Comparison of ENCODE assay signal across 26 cellular contexts in the genomic region with DNA sequence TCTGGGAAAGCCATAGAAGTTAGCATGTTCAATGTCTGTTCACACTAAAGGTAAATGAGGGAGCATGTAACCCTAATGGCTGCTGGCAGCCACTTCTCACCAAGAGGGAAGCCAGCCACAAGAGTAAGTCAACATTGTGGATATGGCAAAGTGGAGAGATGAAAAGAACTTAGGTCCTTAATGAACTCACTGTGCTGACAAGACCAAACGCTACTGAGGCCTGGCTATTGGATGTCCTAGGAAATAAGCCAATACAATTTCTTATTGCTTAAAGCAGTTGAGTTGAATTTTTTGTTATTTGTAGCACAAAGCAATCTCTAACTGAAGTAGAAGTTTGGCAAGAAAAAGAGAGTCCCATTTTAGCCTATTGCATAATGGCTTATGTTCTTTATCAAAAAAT. TPM values are rescaled to one million over a fixed set of nuclear protein-coding genes. Genes with fewer than 3 reads are reported as not detected.
A peak's percentile ranks its signal among the peaks of the same experiment; 100 is the strongest.
DNase-seq lines count a peak whose midpoint lies in the region; ATAC-seq and TF ChIP-seq lines count a peak whose summit lies in the region.
"Had no signal": no experiment of that assay in that cellular context is flagged by ENCODE, and none has a peak within 500 bp of the region (broad histone marks: within the 10 kb centered on the region; RNA-seq: fewer than 3 reads in every experiment).

No MANE protein-coding gene starts in this region.

- ATAC-seq in Right ventricle myocardium superior (ENCODE audit: poor library complexity) = peak; percentile 37
- no peak for ATAC-seq in IMR-90 (ENCODE audit: low read depth)
- ATAC-seq: A549, GM12878, GM23338, HCT116 had no signal

- H2BK120ac ChIP-seq in IMR-90 (ENCODE audit: low read depth, low read length) = 0 out of 2 replicates have a peak overlapping the region, but pooled peaks have one; percentile 40

- no peak overlapping the region for H2AFZ ChIP-seq in IMR-90 (replicated peaks; ENCODE audit: low read length, poor library complexity)
- H2AFZ ChIP-seq: GM23338 had no signal

- H3K9me1 ChIP-seq in IMR-90 (ENCODE audit: insufficient read depth, low read length) = no peaks in the 10 kb centered on the region; the same call in 1 of the 2 replicates

- H3K27ac ChIP-seq in right atrium auricular region = no peak overlapping the region
- H3K27ac ChIP-seq in IMR-90 (ENCODE audit: insufficient read depth, low read length) = no peak overlapping the region
- H3K27ac ChIP-seq: A549; BLaER1 treated with 17β-estradiol and CSF1 and Interleukin-3, amounts not matched to agents 10 nM and 100 nM had no signal

- no peak overlapping the region for H4K8ac ChIP-seq in IMR-90 (ENCODE audit: low read depth in 2 of 2, low read length in 2 of 2)

- no peaks in the 10 kb centered on the region for H4K20me1 ChIP-seq in IMR-90 (ENCODE audit: insufficient read depth, low read length)
- H4K20me1 ChIP-seq: BLaER1 treated with 17β-estradiol and CSF1 and Interleukin-3, amounts not matched to agents 10 nM and 100 nM had no signal

- no peak for DNase-seq in Right ventricle myocardium superior
- no peak for DNase-seq in right atrium auricular region (ENCODE audit: low spot score)
- DNase-seq in IMR-90 = no peak
- DNase-seq in fibroblast of the aortic adventitia (ENCODE audit: low read depth) = peak; percentile 48
- peak; percentile 35 for DNase-seq in superior temporal gyrus (ENCODE audit: extremely low spot score)
- no peak for DNase-seq in NCI-H510A treated with DMSO at 0.1 percent for 48 hours (lab: John Stamatoyannopoulos, UW)
- DNase-seq in cerebellar cortex (ENCODE audit: low spot score) = no peak
- no peak for DNase-seq in SIG-M5 treated with dmso at 0.1 percent for 504 hours (lab: John Stamatoyannopoulos, UW; ENCODE audit: unreplicated experiment)
- DNase-seq: 8988T; ACHN; AML-193; BE2C; CD4-positive, alpha-beta T cell; CD8-positive, alpha-beta memory T cell; DMS 273 treated with DMSO at 0.1 percent for 48 hours; DMS79; EL; GDM1; H9 had no signal

- no peak overlapping the region for H2AK5ac ChIP-seq in IMR-90 (ENCODE audit: low read depth, low read length)

- POLR2A ChIA-PET in IMR-90 (lab: Charles Lee; ENCODE audit: unreplicated experiment) = no interaction called here

- H3K23ac ChIP-seq in IMR-90 (ENCODE audit: low read depth, low read length) = no peak overlapping the region

- H2BK15ac ChIP-seq in IMR-90 (ENCODE audit: low read depth, low read length) = 0 out of 3 replicates have a peak overlapping the region, but pooled peaks have one; percentile 34

- no peak for TF ChIP-seq CTCF in right atrium auricular region (IDR thresholded peaks at IDR 0.05)
- TF ChIP-seq CTCF in IMR-90 (conservative IDR thresholded peaks at IDR 0.05; ENCODE audit: low read depth, low read length) = no peak
- TF ChIP-seq CTCF in fibroblast of the aortic adventitia (IDR thresholded peaks at IDR 0.05; ENCODE audit: insufficient read depth, low read length) = no peak

- H3K4ac ChIP-seq in IMR-90 (ENCODE audit: low read depth, low read length) = 0 out of 2 replicates have a peak overlapping the region, but pooled peaks have one; percentile 1

- no peak overlapping the region for H3K9ac ChIP-seq in IMR-90 (ENCODE audit: low read depth, low read length)
- H3K9ac ChIP-seq: BLaER1 treated with 17β-estradiol and CSF1 and Interleukin-3, amounts not matched to agents 10 nM and 100 nM had no signal

- CTCF ChIA-PET in IMR-90 (lab: Yijun Ruan, JAX) = no interaction called here

- no peak overlapping the region for H3K4me2 ChIP-seq in IMR-90 (ENCODE audit: low read depth, low read length)
- H3K4me2 ChIP-seq: A549; BLaER1 treated with 17β-estradiol and CSF1 and Interleukin-3, amounts not matched to agents 10 nM and 100 nM; GM23338 had no signal

- dilution Hi-C loops in IMR-90 (cut with HindIII; ENCODE audit: low sequenced_read_pairs, unreplicated experiment) = no loop called here

- H3K79me1 ChIP-seq in IMR-90 (ENCODE audit: low read depth in 1 of 2, low read length in 2 of 2) = no peaks in the 10 kb centered on the region

- H3K18ac ChIP-seq in IMR-90 (ENCODE audit: low read depth, low read length) = peak overlapping the region; percentile 67; the same call in 1 of the 2 replicates

- H3K27me3 ChIP-seq in right atrium auricular region (no peaks in the 10 kb centered on the region), IMR-90 (ENCODE audit: control insufficient read depth, insufficient read depth, low read length) (no peaks in the 10 kb centered on the region)
- H3K27me3 ChIP-seq: BE2C; BLaER1 treated with 17β-estradiol and CSF1 and Interleukin-3, amounts not matched to agents 10 nM and 100 nM had no signal

- TF ChIP-seq POLR2A in IMR-90 (IDR thresholded peaks at IDR 0.05; ENCODE audit: low read depth, low read length) = no peak

- H2BK20ac ChIP-seq in IMR-90 (ENCODE audit: low read depth, low read length) = no peak overlapping the region

- H3K14ac ChIP-seq in IMR-90 (replicated peaks; ENCODE audit: low read depth, low read length) = peak overlapping the region; percentile 16; the same call in 1 of the 2 replicates

- H4K91ac ChIP-seq in IMR-90 (ENCODE audit: insufficient read depth, low read depth, low read length) = no peak overlapping the region

- no TSS peak for BruUV-seq in IMR-90 (replicated peaks; lab: Mats Ljungman, UMichigan)

- no CpG with 5 or more reads among the region's 1 CpG for WGBS in IMR-90 (ENCODE audit: extremely low coverage in 2 of 2, insufficient read length in 1 of 2), 2 experiments

- H3K9me3 ChIP-seq in right atrium auricular region (no peaks in the 10 kb centered on the region), IMR-90 (ENCODE audit: control insufficient read depth, insufficient read depth, low read length) (no peaks in the 10 kb centered on the region)
- H3K9me3 ChIP-seq: A549, BE2C had no signal

- no peak overlapping the region for H3K4me3 ChIP-seq in right atrium auricular region
- no peak overlapping the region for H3K4me3 ChIP-seq in IMR-90 (ENCODE audit: insufficient read depth, low read depth, low read length)
- no peak overlapping the region for H3K4me3 ChIP-seq in fibroblast of the aortic adventitia (ENCODE audit: low read depth, low read length)
- H3K4me3 ChIP-seq: A549; BLaER1 treated with 17β-estradiol and CSF1 and Interleukin-3, amounts not matched to agents 10 nM and 100 nM; GM12878; GM23338 had no signal

- no peak overlapping the region for H3K56ac ChIP-seq in IMR-90 (ENCODE audit: extremely low read depth, insufficient read depth, low read length)

- H2BK5ac ChIP-seq in IMR-90 (ENCODE audit: low read depth, low read length, poor library complexity, severe bottlenecking) = no peak overlapping the region

- TF ChIP-seq RAD21 in IMR-90 (IDR thresholded peaks at IDR 0.05; ENCODE audit: low read length) = no peak

- intact Hi-C loops in Right ventricle myocardium superior (cut with DNase I) (no loop called here), IMR-90 (cut with micrococcal nuclease) (no loop called here)

- H2AK9ac ChIP-seq in IMR-90 (replicated peaks; ENCODE audit: low read depth, low read length, poor library complexity) = no peak overlapping the region

- H3K4me1 ChIP-seq in right atrium auricular region (peaks cover 0 to 6% of the 10 kb centered on the region in 2 donors), IMR-90 (ENCODE audit: control insufficient read depth, insufficient read depth, low read length) (peaks cover 6% of the 10 kb centered on the region)
- H3K4me1 ChIP-seq: BE2C had no signal

- in situ Hi-C loops in IMR-90 (cut with MboI; ENCODE audit: low sequenced_read_pairs) = loop anchor here (25.0 kb wide), 1 partner anchor 686 kb away; no protein-coding TSS in a partner anchor

- H3K36me3 ChIP-seq in right atrium auricular region (no peaks in the 10 kb centered on the region), IMR-90 (ENCODE audit: control insufficient read depth, insufficient read depth, low read length) (no peaks in the 10 kb centered on the region)
- H3K36me3 ChIP-seq: BE2C; BLaER1 treated with 17β-estradiol and CSF1 and Interleukin-3, amounts not matched to agents 10 nM and 100 nM had no signal

- no peak overlapping the region for H4K5ac ChIP-seq in IMR-90 (ENCODE audit: low read depth, low read length)

TF ChIP-seq in IMR-90, 13 proteins besides CTCF, POLR2A, EP300 and RAD21 (continues in another document):
- TF ChIP-seq RFX5 (IDR thresholded peaks at IDR 0.05; ENCODE audit: low read depth, low read length) (no peak), RCOR1 (IDR thresholded peaks at IDR 0.05; ENCODE audit: insufficient replicate concordance, low read length) (no peak), CHD1 (IDR thresholded peaks at IDR 0.05; ENCODE audit: low read depth, low read length) (no peak), SMC3 (IDR thresholded peaks at IDR 0.05; ENCODE audit: low read depth, low read length) (no peak), CEBPB (IDR thresholded peaks at IDR 0.05; ENCODE audit: low read depth, low read length) (no peak), MAFK (IDR thresholded peaks at IDR 0.05; ENCODE audit: low read depth, low read length) (no peak), MAZ (IDR thresholded peaks at IDR 0.05; ENCODE audit: borderline replicate concordance, low read depth, low read length) (no peak), BHLHE40 (IDR thresholded peaks at IDR 0.05; ENCODE audit: low read depth, low read length) (no peak)

RNA-seq across cellular contexts. Expression of a gene that starts 6.8 kb away (rescaled TPM):
- not detected for total RNA-seq in Right ventricle myocardium superior
- not detected for total RNA-seq in right atrium auricular region
- under 0.01 TPM in 2 replicates for total RNA-seq in IMR-90 (2012; rRNA removed)
- 0.10 and 0.11 TPM in 2 replicates for polyA plus RNA-seq in IMR-90 (2012; rRNA removed)
- 0.17 and 0.22 TPM in 2 replicates for polyA plus RNA-seq in IMR-90 (2012; cell fraction: cytosol; rRNA removed)
- polyA plus RNA-seq in IMR-90 (2012; cell fraction: nucleus; rRNA removed; ENCODE audit: low replicate concordance) = 0.16 and 0.32 TPM in 2 replicates
- total RNA-seq in fibroblast of the aortic adventitia (ENCODE audit: low replicate concordance) = 0.27 and 0.98 TPM in 2 replicates
- total RNA-seq: H4, H9 had no signal
- polyA plus RNA-seq: CD14-positive monocyte had no signal

RNA-seq across cellular contexts. Expression of a gene that starts 19.9 kb away (rescaled TPM):
- total RNA-seq in Right ventricle myocardium superior (5.1 TPM), right atrium auricular region (1 to 10 TPM; 1.9 to 2.5 TPM), IMR-90 (2012; rRNA removed) (2.7 and 3.6 TPM in 2 replicates), fibroblast of the aortic adventitia (ENCODE audit: low replicate concordance) (0.33 and 4.7 TPM in 2 replicates)
- polyA plus RNA-seq in IMR-90 (2012; rRNA removed) = 1.0 and 1.5 TPM in 2 replicates
- 0.12 and 0.47 TPM in 2 replicates for polyA plus RNA-seq in IMR-90 (2012; cell fraction: cytosol; rRNA removed)
- polyA plus RNA-seq in IMR-90 (2012; cell fraction: nucleus; rRNA removed; ENCODE audit: low replicate concordance) = 0.11 and 0.84 TPM in 2 replicates

RNA-seq across cellular contexts. Expression of a gene that starts 56.1 kb away (rescaled TPM):
- total RNA-seq in Right ventricle myocardium superior = not detected
- under 1 TPM in 1 of 2 donors, not detected in 1; 0.30 TPM for total RNA-seq in right atrium auricular region
- total RNA-seq in IMR-90 (2012; rRNA removed) = 0.72 and 0.83 TPM in 2 replicates
- polyA plus RNA-seq in IMR-90 (2012; rRNA removed) = 0.66 and 0.86 TPM in 2 replicates
- polyA plus RNA-seq in IMR-90 (2012; cell fraction: cytosol; rRNA removed) = 0.16 and 0.25 TPM in 2 replicates
- 0.21 and 2.0 TPM in 2 replicates for polyA plus RNA-seq in IMR-90 (2012; cell fraction: nucleus; rRNA removed; ENCODE audit: low replicate concordance)
- total RNA-seq in fibroblast of the aortic adventitia (ENCODE audit: low replicate concordance) = 0.54 TPM in 1 of 2 replicates, not detected in the other
- total RNA-seq: CD4-positive, alpha-beta T cell; CD8-positive, alpha-beta memory T cell; GM23338; H9 had no signal
- polyA plus RNA-seq: CD14-positive monocyte; CD8-positive, alpha-beta memory T cell; GM23338 had no signal

Comparison
In these comparisons a context has a peak if more than half of its experiments do, and no peak if none do; other contexts are left out.
1. DNase-seq: peak in fibroblast of the aortic adventitia (single experiment) and superior temporal gyrus (single experiment); none in Right ventricle myocardium superior (single experiment), right atrium auricular region (single experiment), IMR-90 (single experiment), NCI-H510A treated with DMSO at 0.1 percent for 48 hours (single experiment), cerebellar cortex (single experiment) and SIG-M5 treated with dmso at 0.1 percent for 504 hours (single experiment).